1 cellular context compared by ENCODE assay signal in genomic region chr3:48635222-48636021, GRCh38.
TF ChIP-seq lines count a peak whose summit lies in the region.

TSS of gene SLC26A6 (minus strand) at chr3:48635461. CDS start at chr3:48635393, 68 bp downstream.

TF ChIP-seq in GM23338, 12 proteins besides CTCF, POLR2A, EP300 and RAD21:
- no peak for TF ChIP-seq NANOG (IDR thresholded peaks at IDR 0.05; ENCODE audit: borderline replicate concordance)
- TF ChIP-seq POLR2AphosphoS5 (IDR thresholded peaks at IDR 0.05; ENCODE audit: low read depth): peak; percentile 77
